Comparison of ENCODE assay signal across 13 cellular contexts in the genomic region with DNA sequence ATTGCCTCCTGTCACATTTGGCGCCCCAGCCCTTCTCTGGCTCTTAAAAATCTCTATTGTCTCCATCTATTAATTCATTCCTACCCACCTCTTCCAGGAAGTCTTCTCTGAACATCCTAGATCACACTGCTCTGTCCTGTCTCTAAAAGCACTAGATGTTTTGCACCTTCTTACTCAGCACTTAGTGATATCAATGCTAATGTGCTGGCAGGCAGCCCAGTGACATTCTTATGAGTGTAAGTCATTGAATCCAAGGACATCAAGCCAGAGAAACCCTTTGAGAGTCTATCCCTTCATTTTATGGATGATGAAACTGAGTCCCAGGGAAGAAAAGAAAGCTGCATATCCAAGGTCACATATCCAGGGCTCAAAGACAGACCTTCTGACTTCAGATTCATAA. TPM values are rescaled to one million over a fixed set of nuclear protein-coding genes. Genes with fewer than 3 reads are reported as not detected.
DNase-seq lines count a peak whose midpoint lies in the region; ATAC-seq and TF ChIP-seq lines count a peak whose summit lies in the region.
"Had no signal": no experiment of that assay in that cellular context is flagged by ENCODE, and none has a peak within 500 bp of the region (broad histone marks: within the 10 kb centered on the region; RNA-seq: fewer than 3 reads in every experiment).

No MANE protein-coding gene starts in this region.

- TF ChIP-seq CTCF in AG04449 (IDR thresholded peaks at IDR 0.05; ENCODE audit: insufficient read depth, low read length, missing control alignments) (no peak), GM12865 (IDR thresholded peaks at IDR 0.05; ENCODE audit: insufficient read depth, low read depth, low read length, missing control alignments) (no peak), foreskin keratinocyte (conservative IDR thresholded peaks at IDR 0.05) (no peak)

- H3K4me3 ChIP-seq in AG04449 (ENCODE audit: low read depth, low read length) = no peak overlapping the region
- no peak overlapping the region for H3K4me3 ChIP-seq in GM12865 (ENCODE audit: low read depth, low read length)
- no peak overlapping the region for H3K4me3 ChIP-seq in SK-N-MC
- H3K4me3 ChIP-seq: heart right ventricle, mucosa of descending colon had no signal

- DNase-seq in AG04449 (ENCODE audit: low read depth, low spot score) (peak; percentile 2), GM12865 (ENCODE audit: low read depth) (peak; percentile 18), SK-N-MC (ENCODE audit: low read depth, low spot score) (peak; percentile 0), foreskin keratinocyte (peak; percentile 32 to 56), 8988T (no peak), NCI-H128 (lab: John Stamatoyannopoulos, UW; ENCODE audit: unreplicated experiment) (no peak)
- DNase-seq: caudate nucleus, heart right ventricle, SHP77 had no signal

- H3K27me3 ChIP-seq in foreskin keratinocyte = peaks cover 43% of the 10 kb centered on the region

- no peaks in the 10 kb centered on the region for H3K36me3 ChIP-seq in SK-N-MC (ENCODE audit: insufficient read depth, low read length)
- H3K36me3 ChIP-seq: heart right ventricle had no signal

- H3K4me1 ChIP-seq in foreskin keratinocyte = no peaks in the 10 kb centered on the region

- POLR2A ChIA-PET in AG04449 (lab: Yijun Ruan, JAX) = no interaction called here

- CTCF ChIA-PET in AG04449 (lab: Yijun Ruan, JAX) = no interaction called here

- no peaks in the 10 kb centered on the region for H3K9me3 ChIP-seq in SK-N-MC (ENCODE audit: low read depth, low read length)
- H3K9me3 ChIP-seq: heart right ventricle, mucosa of descending colon had no signal

- no peak overlapping the region for H3K9ac ChIP-seq in SK-N-MC (ENCODE audit: insufficient read length)

- H3K27ac ChIP-seq in SK-N-MC (no peak overlapping the region), foreskin keratinocyte (no peak overlapping the region)
- H3K27ac ChIP-seq: heart right ventricle had no signal

- peak; percentile 35 for ATAC-seq in foreskin keratinocyte
- ATAC-seq in GM19351 (IDR thresholded peaks at IDR 0.05; ENCODE audit: unreplicated experiment) = no peak
- no peak for ATAC-seq in HG02763 (IDR thresholded peaks at IDR 0.05; ENCODE audit: unreplicated experiment)
- ATAC-seq: heart right ventricle, mucosa of descending colon had no signal

RNA-seq across cellular contexts. Expression of a gene that starts 48.3 kb away (rescaled TPM):
- total RNA-seq in foreskin keratinocyte = not detected in 2 replicates
- polyA plus RNA-seq in foreskin keratinocyte = not detected in 2 replicates
- total RNA-seq: activated CD8-positive, alpha-beta memory T cell treated with anti-CD3 and anti-CD28 coated beads for 36 hours; heart right ventricle; mucosa of descending colon had no signal
- polyA plus RNA-seq: heart right ventricle had no signal

Comparison
In these comparisons a context has a peak if more than half of its experiments do, and no peak if none do; other contexts are left out.
1. DNase-seq: peak in AG04449 (single experiment), GM12865 (single experiment), SK-N-MC (single experiment) and foreskin keratinocyte (2 of 2); none in 8988T (single experiment) and NCI-H128 (single experiment).